30 cellular contexts compared by ENCODE assay signal in the genomic region with DNA sequence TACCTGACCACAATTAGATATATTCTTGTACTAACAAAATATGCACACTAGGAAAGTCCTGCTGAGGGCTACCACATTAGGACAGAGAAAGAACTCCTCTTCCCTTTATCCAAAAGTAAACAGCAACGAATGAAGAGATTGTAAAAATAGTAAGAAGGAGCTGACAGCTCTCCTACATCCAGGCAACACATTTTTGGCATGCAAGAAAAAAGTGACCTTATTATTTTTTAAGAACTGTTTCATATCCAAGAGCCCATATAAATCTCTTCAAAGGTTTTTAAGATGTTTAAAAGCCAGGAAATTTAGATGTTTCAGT.
"Had no signal": no experiment of that assay in that cellular context is flagged by ENCODE, and none has a peak within 500 bp of the region (broad histone marks: within the 10 kb centered on the region; RNA-seq: fewer than 3 reads in every experiment).

No MANE protein-coding gene starts in this region.

- H3K4me1 ChIP-seq: colonic mucosa, esophagus squamous epithelium had no signal

- H3K4me3 ChIP-seq: colonic mucosa, esophagus squamous epithelium, gastroesophageal sphincter had no signal

- H3K4me3 Mint-ChIP-seq: activated B cell treated with CpG ODN at 0.5 μM for 24 hours; activated CD8-positive, alpha-beta T cell treated with anti-CD3 and anti-CD28 coated beads for 36 hours; activated naive CD8-positive, alpha-beta T cell; activated T-cell treated with anti-CD3 and anti-CD28 coated beads, Interleukin-2, amount 50 U/mL, for 4 hours; activated T-helper 17 cell treated with anti-CD3 and anti-CD28 coated beads, Interleukin-2, amount 50 U/mL, for 72 hours; T-helper 17 cell; T-helper 2 cell treated with Interferon-gamma antibody and Interleukin-4, amounts not matched to agents 5 μg/mL and 100 μg/mL, for 36 hours had no signal

- H3K9me3 ChIP-seq: colonic mucosa, esophagus squamous epithelium, gastroesophageal sphincter had no signal

- ATAC-seq: activated CD4-positive, CD25-positive, alpha-beta regulatory T cell treated with anti-CD3 and anti-CD28 coated beads, Interleukin-2, amount 50 U/mL, for 24 hours; activated CD8-positive, alpha-beta T cell treated with anti-CD3 and anti-CD28 coated beads for 36 hours; activated T-cell treated with anti-CD3 and anti-CD28 coated beads, Interleukin-2, amount 50 U/mL, for 4 hours; activated T-helper 17 cell treated with anti-CD3 and anti-CD28 coated beads, Interleukin-2, amount 50 U/mL, for 72 hours; gastroesophageal sphincter; T-helper 17 cell had no signal

- H3K9me3 Mint-ChIP-seq: activated B cell treated with CpG ODN at 0.5 μM for 24 hours; activated CD8-positive, alpha-beta T cell treated with anti-CD3 and anti-CD28 coated beads for 36 hours; activated T-cell treated with anti-CD3 and anti-CD28 coated beads, Interleukin-2, amount 50 U/mL, for 4 hours; activated T-helper 17 cell treated with anti-CD3 and anti-CD28 coated beads, Interleukin-2, amount 50 U/mL, for 72 hours; T-helper 2 cell treated with Interferon-gamma antibody and Interleukin-4, amounts not matched to agents 5 μg/mL and 100 μg/mL, for 36 hours had no signal

- H3K36me3 ChIP-seq: brain microvascular endothelial cell, colonic mucosa, esophagus squamous epithelium, gastroesophageal sphincter, WERI-Rb-1 had no signal

- H3K27ac Mint-ChIP-seq: activated B cell treated with CpG ODN at 0.5 μM for 24 hours; activated CD8-positive, alpha-beta T cell treated with anti-CD3 and anti-CD28 coated beads for 36 hours; activated naive CD8-positive, alpha-beta T cell; activated T-helper 17 cell treated with anti-CD3 and anti-CD28 coated beads, Interleukin-2, amount 50 U/mL, for 72 hours; T-helper 17 cell; T-helper 2 cell treated with Interferon-gamma antibody and Interleukin-4, amounts not matched to agents 5 μg/mL and 100 μg/mL, for 36 hours had no signal

- H3K4me1 Mint-ChIP-seq: activated B cell treated with CpG ODN at 0.5 μM for 24 hours; activated T-helper 17 cell treated with anti-CD3 and anti-CD28 coated beads, Interleukin-2, amount 50 U/mL, for 72 hours had no signal

- H3K27me3 Mint-ChIP-seq: activated B cell treated with CpG ODN at 0.5 μM for 24 hours; activated CD8-positive, alpha-beta T cell treated with anti-CD3 and anti-CD28 coated beads for 36 hours; activated naive CD8-positive, alpha-beta T cell; activated T-helper 17 cell treated with anti-CD3 and anti-CD28 coated beads, Interleukin-2, amount 50 U/mL, for 72 hours; T-helper 17 cell had no signal

- H3K27me3 ChIP-seq: brain microvascular endothelial cell, colonic mucosa, esophagus squamous epithelium, gastroesophageal sphincter had no signal

- H3K27ac ChIP-seq: brain microvascular endothelial cell, colonic mucosa, epithelial cell of prostate, esophagus squamous epithelium, gastroesophageal sphincter, WERI-Rb-1 had no signal

- DNase-seq: activated B cell treated with CpG ODN at 0.5 μM for 24 hours; activated CD4-positive, alpha-beta T cell treated with anti-CD3 and anti-CD28 coated beads for 48 hours; activated CD4-positive, alpha-beta T cell treated with anti-CD3 and anti-CD28 coated beads, Interleukin-2, amount 50 U/mL, for 1 hour; activated CD4-positive, alpha-beta T cell treated with anti-CD3 and anti-CD28 coated beads, Interleukin-2, amount 50 U/mL, for 48 hours; activated CD8-positive, alpha-beta memory T cell treated with anti-CD3 and anti-CD28 coated beads for 24 hours; activated CD8-positive, alpha-beta T cell treated with anti-CD3 and anti-CD28 coated beads for 36 hours; activated effector memory CD4-positive, alpha-beta T cell treated with Interleukin-2 at 50 U/mL for 16 hours; activated gamma-delta T cell treated with Interleukin-2 at 50 U/mL for 16 hours; activated naive CD4-positive, alpha-beta T cell treated with anti-CD3 and anti-CD28 coated beads, Interleukin-2, amount 50 U/mL, for 16 hours; activated naive CD4-positive, alpha-beta T cell treated with Interleukin-2 at 50 U/mL for 16 hours; activated T-cell treated with anti-CD3 and anti-CD28 coated beads, Interleukin-2, amount 50 U/mL, for 4 hours; amniotic stem cell; anterior cingulate cortex; brain microvascular endothelial cell; central memory CD4-positive, alpha-beta T cell; cerebellar nuclear complex; colonic mucosa; effector CD8-positive, alpha-beta T cell; esophagus squamous epithelium; foreskin melanocyte; T-helper 1 cell; T-helper 17 cell; T1000; WERI-Rb-1 had no signal
